8 cellular contexts compared by ENCODE assay signal in the genomic region with DNA sequence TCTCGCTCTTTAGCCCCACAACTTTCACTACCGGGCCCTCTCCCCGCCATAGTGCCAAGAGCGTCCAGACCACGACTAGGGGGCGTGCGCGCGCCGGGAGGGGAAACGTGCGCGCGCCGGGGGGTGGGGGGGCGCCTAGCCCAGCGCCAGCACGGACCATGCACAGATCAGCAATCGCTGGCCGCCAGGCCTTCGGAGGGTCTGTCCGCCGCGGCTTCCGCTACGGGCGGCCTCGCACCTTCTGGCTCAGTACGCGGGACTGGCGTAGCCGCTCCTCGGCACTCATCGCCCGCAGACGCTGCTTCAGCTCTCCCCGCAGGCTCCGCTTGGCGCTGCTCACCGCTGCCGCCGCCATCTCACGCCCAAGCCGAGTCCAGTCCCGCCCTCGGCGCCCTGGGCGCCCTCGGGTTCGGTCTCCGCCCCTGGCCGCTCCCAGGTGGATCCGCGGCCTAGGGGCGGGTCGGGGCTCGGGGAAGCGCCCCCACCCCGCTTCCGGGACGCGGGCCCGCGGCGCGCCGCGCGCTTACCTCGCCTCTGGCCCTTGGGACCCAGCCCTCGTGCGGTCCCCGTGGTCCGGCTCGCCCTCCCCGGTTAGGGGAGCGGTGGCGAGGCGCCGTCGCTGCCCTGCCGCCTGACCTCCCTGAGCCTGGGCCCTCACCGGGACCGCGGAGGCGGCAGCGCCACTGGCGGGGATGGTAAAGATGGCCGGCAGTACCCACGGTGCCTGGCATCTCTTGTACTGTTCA. TPM values are rescaled to one million over a fixed set of nuclear protein-coding genes. Genes with fewer than 3 reads are reported as not detected.
DNase-seq lines count a peak whose midpoint lies in the region; ATAC-seq and TF ChIP-seq lines count a peak whose summit lies in the region.

A gene (minus strand): TSS at position 381 of the 746 bp plus-strand sequence. CDS start 26 bp downstream, at position 355.

- no peaks in the 10 kb centered on the region for H3K9me3 ChIP-seq in colonic mucosa

- DNase-seq in AG20443 (ENCODE audit: low spot score) (peak; percentile 94), NCI-H446 treated with DMSO at 0.1 percent for 48 hours (lab: John Stamatoyannopoulos, UW) (peak; percentile 21), colonic mucosa (peak; percentile 84), left colon (peak; percentile 79 to 89)
- DNase-seq in activated CD4-positive, alpha-beta T cell treated with anti-CD3 and anti-CD28 coated beads for 36 hours, result peak; percentile 87
- DNase-seq in stimulated activated CD4-positive, alpha-beta T cell treated with anti-CD3 and anti-CD28 coated beads, Interleukin-1b, Interleukin-23, amount 100 ng/mL, for 48 hours, result peak; percentile 69

- H3K36me3 Mint-ChIP-seq in activated CD4-positive, alpha-beta T cell treated with anti-CD3 and anti-CD28 coated beads for 36 hours (ENCODE audit: low read depth), result peaks cover 26% of the 10 kb centered on the region

- peak within 1 kb of the TSS; percentile 86 for H3K4me3 ChIP-seq in colonic mucosa

- CTCF ChIA-PET in activated CD4-positive, alpha-beta T cell treated with anti-CD3 and anti-CD28 coated beads for 36 hours (lab: Charles Lee), result interaction anchor here (0.7 to 3.1 kb wide), 8 partner anchors 10 to 263 kb away, joined by 3 to 15 read pairs (median 4); no protein-coding TSS in a partner anchor

- no peaks in the 10 kb centered on the region for H3K27me3 Mint-ChIP-seq in activated CD4-positive, alpha-beta T cell treated with anti-CD3 and anti-CD28 coated beads for 36 hours

- H3K4me3 Mint-ChIP-seq in activated CD4-positive, alpha-beta T cell treated with anti-CD3 and anti-CD28 coated beads for 36 hours, result peak within 1 kb of the TSS; percentile 97

- H3K36me3 ChIP-seq in colonic mucosa, result no peaks in the 10 kb centered on the region

- peak within 1 kb of the TSS; percentile 100 for H3K27ac Mint-ChIP-seq in activated CD4-positive, alpha-beta T cell treated with anti-CD3 and anti-CD28 coated beads for 36 hours

- peaks cover 6% of the 10 kb centered on the region for H3K4me1 ChIP-seq in colonic mucosa

- TF ChIP-seq CTCF in colonic mucosa (IDR thresholded peaks at IDR 0.05), result peak; percentile 34

- ATAC-seq in GM18909 (IDR thresholded peaks at IDR 0.05; ENCODE audit: poor library complexity, unreplicated experiment) (peak; percentile 77), HG03159 (IDR thresholded peaks at IDR 0.05; ENCODE audit: unreplicated experiment) (peak; percentile 67), left colon (peak; percentile 96)
- peak; percentile 81 for ATAC-seq in activated CD4-positive, alpha-beta T cell treated with anti-CD3 and anti-CD28 coated beads for 36 hours

- H3K9me3 Mint-ChIP-seq in activated CD4-positive, alpha-beta T cell treated with anti-CD3 and anti-CD28 coated beads for 36 hours (ENCODE audit: low read depth), result no peaks in the 10 kb centered on the region

- H3K27me3 ChIP-seq in colonic mucosa, result no peaks in the 10 kb centered on the region

- POLR2A ChIA-PET in activated CD4-positive, alpha-beta T cell treated with anti-CD3 and anti-CD28 coated beads for 36 hours (lab: Charles Lee), result interaction anchor here (0.7 to 4.4 kb wide), 7 partner anchors 11 to 82 kb away, joined by 4 to 36 read pairs (median 5); a partner anchor contains a TSS

- intact Hi-C loops in activated CD4-positive, alpha-beta T cell treated with anti-CD3 and anti-CD28 coated beads for 36 hours (cut with DNase I, micrococcal nuclease), result loop anchor here (1.0 to 10.0 kb wide), 9 partner anchors 26 to 258 kb away; a partner anchor contains a TSS
- intact Hi-C loops in colonic mucosa (cut with DNase I), result loop anchor here (10.0 kb wide), 3 partner anchors 98 to 278 kb away; a partner anchor contains a TSS
- intact Hi-C loops in left colon (cut with DNase I, micrococcal nuclease), result no loop called here

- H3K4me1 Mint-ChIP-seq in activated CD4-positive, alpha-beta T cell treated with anti-CD3 and anti-CD28 coated beads for 36 hours, result peaks cover 46% of the 10 kb centered on the region

- peak within 1 kb of the TSS; percentile 95 for H3K27ac ChIP-seq in colonic mucosa

- peak within 1 kb of the TSS; percentile 74 to 94 for H3K9ac ChIP-seq in colonic mucosa (ENCODE audit: low read depth in 2 of 2, low read length in 2 of 2)

RNA-seq across cellular contexts. Expression of the gene that starts here (rescaled TPM):
- total RNA-seq in activated CD4-positive, alpha-beta T cell treated with anti-CD3 and anti-CD28 coated beads for 36 hours, result 10 to 100 TPM; 36.1 to 48.5 TPM
- total RNA-seq in colonic mucosa (10 to 100 TPM; 24.6 to 25.9 TPM), left colon (10 to 100 TPM; 20.0 to 22.0 TPM)

Comparison
In these comparisons a context has a peak if more than half of its experiments do, and no peak if none do; other contexts are left out.
1. Peak in every context shown above with its lines: DNase-seq, ATAC-seq, H3K4me3 ChIP-seq and H3K27ac ChIP-seq.
2. DNase-seq: peak in every context shown above with its lines; median percentile 94 in AG20443; 87 in activated CD4-positive, alpha-beta T cell treated with anti-CD3 and anti-CD28 coated beads for 36 hours; 84 in colonic mucosa; 84 in left colon; 69 in stimulated activated CD4-positive, alpha-beta T cell treated with anti-CD3 and anti-CD28 coated beads, Interleukin-1b, Interleukin-23, amount 100 ng/mL, for 48 hours; 21 in NCI-H446 treated with DMSO at 0.1 percent for 48 hours.
3. intact Hi-C loops: an anchor here in activated CD4-positive, alpha-beta T cell treated with anti-CD3 and anti-CD28 coated beads for 36 hours (1.0 to 10.0 kb wide) and colonic mucosa (10.0 kb wide); none called in left colon.